19 cellular contexts compared by ENCODE assay signal in genomic region chrX:23643020-23643419, GRCh38.
"Had no signal": no experiment of that assay in that cellular context is flagged by ENCODE, and none has a peak within 500 bp of the region (broad histone marks: within the 10 kb centered on the region; RNA-seq: fewer than 3 reads in every experiment).

No MANE protein-coding gene starts in this region.

- H3K4me3 ChIP-seq: coronary artery, dorsolateral prefrontal cortex, esophagus muscularis mucosa, gastroesophageal sphincter, heart left ventricle, hepatocyte, left lung, lower lobe of right lung had no signal

- H3K36me3 ChIP-seq: esophagus muscularis mucosa, gastroesophageal sphincter, heart left ventricle, left lung, lower lobe of right lung had no signal

- DNase-seq: dermis blood vessel endothelial cell; dorsolateral prefrontal cortex; effector CD4-positive, alpha-beta T cell; effector memory CD4-positive, alpha-beta T cell; foreskin keratinocyte; heart left ventricle; hypothalamus; immature natural killer cell; left cardiac atrium; left lung; left ventricle myocardium superior; lower lobe of right lung; mesenchymal stem cell; midbrain; naive thymus-derived CD4-positive, alpha-beta T cell had no signal

- H3K4me3 Mint-ChIP-seq: immature natural killer cell; naive thymus-derived CD4-positive, alpha-beta T cell had no signal

- H3K27ac ChIP-seq: coronary artery, dorsolateral prefrontal cortex, esophagus muscularis mucosa, foreskin keratinocyte, gastroesophageal sphincter, heart left ventricle, hepatocyte, left lung, lower lobe of right lung had no signal

- H3K4me2 ChIP-seq: hepatocyte had no signal

- H3K4me1 ChIP-seq: esophagus muscularis mucosa, foreskin keratinocyte, gastroesophageal sphincter, heart left ventricle, left lung, lower lobe of right lung had no signal

- H3K4me1 Mint-ChIP-seq: immature natural killer cell; naive thymus-derived CD4-positive, alpha-beta T cell had no signal

- H3K79me2 ChIP-seq: hepatocyte had no signal

- H3K9me3 ChIP-seq: gastroesophageal sphincter, lower lobe of right lung had no signal

- H3K36me3 Mint-ChIP-seq: immature natural killer cell had no signal

- H3K27me3 ChIP-seq: esophagus muscularis mucosa, foreskin keratinocyte, gastroesophageal sphincter, heart left ventricle, hepatocyte, left lung had no signal

- ATAC-seq: foreskin keratinocyte; gastroesophageal sphincter; heart left ventricle; left cardiac atrium; left lung; left ventricle myocardium superior; lower lobe of right lung; naive thymus-derived CD4-positive, alpha-beta T cell had no signal
